32 cellular contexts compared by ENCODE assay signal in the genomic region with DNA sequence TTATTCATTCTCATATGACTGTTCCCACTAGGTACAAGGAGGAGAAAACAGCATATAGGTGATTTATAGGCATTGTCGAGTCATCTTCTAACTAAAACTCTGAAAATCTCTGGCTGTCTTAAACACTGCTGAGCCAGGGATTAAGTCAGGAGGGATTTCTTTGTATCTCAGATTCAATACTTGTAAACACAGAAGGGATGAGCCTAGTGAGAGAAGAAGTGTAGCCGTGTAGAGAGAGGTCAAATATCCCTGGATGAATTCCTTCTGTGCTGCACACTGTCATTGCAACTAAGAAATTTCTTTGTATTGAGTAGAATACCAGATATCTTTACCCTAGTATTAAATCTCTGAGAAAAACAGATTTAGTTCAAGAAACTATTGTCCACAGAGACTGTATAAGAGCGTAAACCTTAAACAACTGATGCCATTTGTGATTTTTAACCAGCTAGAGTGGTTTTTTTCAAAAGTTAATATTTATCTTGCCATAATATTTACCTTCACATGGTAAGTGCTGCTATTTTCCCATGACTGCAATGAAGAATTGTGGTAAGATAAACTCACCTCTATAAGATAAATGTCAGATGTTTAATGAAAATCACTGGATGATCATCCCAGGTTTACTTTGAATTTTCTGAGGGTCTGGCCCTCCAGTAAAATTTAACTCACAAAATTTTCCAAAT.
"Had no signal": no experiment of that assay in that cellular context is flagged by ENCODE, and none has a peak within 500 bp of the region (broad histone marks: within the 10 kb centered on the region; RNA-seq: fewer than 3 reads in every experiment).

No MANE protein-coding gene starts in this region.

- H3K4me2 ChIP-seq: SK-N-SH had no signal

- H3K4me3 ChIP-seq: K562, Peyer's patch, SJSA1 had no signal

- H3K4me1 ChIP-seq: Peyer's patch, SJSA1 had no signal

- H3K4me1 Mint-ChIP-seq: activated CD4-positive, alpha-beta T cell treated with anti-CD3 and anti-CD28 coated beads, Interleukin-2, amount 10 ng/mL, durations not matched to agents 24 days and 14 days; activated naive CD8-positive, alpha-beta T cell treated with anti-CD3 and anti-CD28 coated beads for 36 hours had no signal

- DNase-seq: activated CD4-positive, alpha-beta T cell treated with anti-CD3 and anti-CD28 coated beads, Interleukin-2, amount 10 ng/mL, durations not matched to agents 24 days and 14 days; activated CD4-positive, alpha-beta T cell treated with anti-CD3 and anti-CD28 coated beads, Interleukin-2, amount 50 U/mL, for 48 hours; activated CD8-positive, alpha-beta memory T cell treated with anti-CD3 and anti-CD28 coated beads, Interleukin-2, amount 50 U/mL, for 4 hours; activated gamma-delta T cell treated with Interleukin-2 at 50 U/mL for 16 hours; activated naive CD4-positive, alpha-beta T cell treated with anti-CD3 and anti-CD28 coated beads, Interleukin-2, amount 50 U/mL, for 16 hours; activated naive CD8-positive, alpha-beta T cell treated with anti-CD3 and anti-CD28 coated beads for 36 hours; activated T-cell treated with anti-CD3 and anti-CD28 coated beads for 4 hours; activated T-cell treated with anti-CD3 and anti-CD28 coated beads, Interleukin-2, amount 50 U/mL, for 4 hours; amniotic stem cell; aorta; brain microvascular endothelial cell; NCI-H1092 treated with DMSO at 0.1 percent for 48 hours; NCI-H1417; NCI-H146; NCI-H187 treated with DMSO at 0.1 percent for 48 hours; NCI-H2081; NCI-H2171 treated with DMSO at 0.1 percent for 48 hours; NCI-H2227 treated with DMSO at 0.1 percent for 48 hours; NCI-H446; NCI-H510A treated with DMSO at 0.1 percent for 48 hours; NCI-H526 treated with DMSO at 0.1 percent for 48 hours; NCI-H774; Peyer's patch; RPMI8226; SHP77 treated with DMSO at 0.1 percent for 48 hours; SK-N-SH had no signal

- H3K27ac Mint-ChIP-seq: activated CD4-positive, alpha-beta T cell treated with anti-CD3 and anti-CD28 coated beads, Interleukin-2, amount 10 ng/mL, durations not matched to agents 24 days and 14 days; activated naive CD8-positive, alpha-beta T cell treated with anti-CD3 and anti-CD28 coated beads for 36 hours; activated T-helper 1 cell treated with anti-CD3 and anti-CD28 coated beads, Interleukin-12 subunit alpha, Interleukin-12 subunit beta, Interleukin-2, Interleukin-4 antibody, amounts not matched to agents 30 ng/mL and 10 ng/mL and 1 ng/mL, durations not matched to agents 14 hours and 24 hours and 36 hours; T-helper 1 cell treated with Interleukin-12 subunit alpha and Interleukin-12 subunit beta and Interleukin-4 antibody, amounts not matched to agents 30 μg/mL and 1 μg/mL, for 36 hours; T-helper 2 cell treated with Interferon-gamma antibody and Interleukin-4, amounts not matched to agents 5 μg/mL and 100 μg/mL, for 36 hours had no signal

- H3K27me3 ChIP-seq: brain microvascular endothelial cell, Peyer's patch had no signal

- H3K9ac ChIP-seq: SK-N-SH had no signal

- FAIRE-seq: K562, TTC549 had no signal

- H3K4me3 Mint-ChIP-seq: activated CD4-positive, alpha-beta T cell treated with anti-CD3 and anti-CD28 coated beads, Interleukin-2, amount 10 ng/mL, durations not matched to agents 24 days and 14 days; activated naive CD8-positive, alpha-beta T cell treated with anti-CD3 and anti-CD28 coated beads for 36 hours; activated T-cell treated with anti-CD3 and anti-CD28 coated beads, Interleukin-2, amount 50 U/mL, for 4 hours; activated T-helper 1 cell treated with anti-CD3 and anti-CD28 coated beads, Interleukin-12 subunit alpha, Interleukin-12 subunit beta, Interleukin-2, Interleukin-4 antibody, amounts not matched to agents 30 ng/mL and 10 ng/mL and 1 ng/mL, durations not matched to agents 14 hours and 24 hours and 36 hours; T-helper 1 cell treated with Interleukin-12 subunit alpha and Interleukin-12 subunit beta and Interleukin-4 antibody, amounts not matched to agents 30 μg/mL and 1 μg/mL, for 36 hours; T-helper 2 cell treated with Interferon-gamma antibody and Interleukin-4, amounts not matched to agents 5 μg/mL and 100 μg/mL, for 36 hours had no signal

- H3K27me3 Mint-ChIP-seq: activated CD4-positive, alpha-beta T cell treated with anti-CD3 and anti-CD28 coated beads, Interleukin-2, amount 10 ng/mL, durations not matched to agents 24 days and 14 days; activated naive CD8-positive, alpha-beta T cell treated with anti-CD3 and anti-CD28 coated beads for 36 hours had no signal

- H3K36me3 ChIP-seq: brain microvascular endothelial cell, Peyer's patch, SJSA1 had no signal

- H3K9me3 ChIP-seq: SJSA1, SK-N-SH had no signal

- H3K27ac ChIP-seq: brain microvascular endothelial cell, Peyer's patch, SJSA1 had no signal
